In the genomic region with DNA sequence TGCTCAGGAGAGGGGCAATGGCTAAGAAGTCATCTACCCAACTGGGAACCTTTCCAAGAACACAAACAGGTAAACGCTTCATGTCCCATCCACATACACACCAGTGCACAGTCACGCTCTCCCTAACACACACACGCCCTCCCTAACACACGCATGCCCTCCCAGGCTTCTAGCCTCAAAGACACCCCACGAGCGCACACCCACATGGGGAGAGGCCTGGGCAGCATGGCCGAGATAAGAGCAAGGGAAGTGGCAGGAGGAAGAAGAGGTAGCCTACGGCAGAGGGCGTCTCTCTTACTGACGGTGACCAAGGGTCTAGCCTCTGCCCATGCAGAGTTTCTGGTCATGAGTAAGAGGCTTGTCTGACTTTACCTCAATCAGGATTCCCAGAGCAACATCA, we compare ENCODE assay signal across 1 cellular context.
A peak's percentile ranks its signal among the peaks of the same experiment; 100 is the strongest.
TF ChIP-seq lines count a peak whose summit lies in the region.

No MANE protein-coding gene starts in this region.

TF ChIP-seq in K562, 482 proteins besides CTCF, POLR2A, EP300 and RAD21:
- TF ChIP-seq ARID2 (IDR thresholded peaks at IDR 0.05) (no peak), SNRNP70 (optimal IDR thresholded peaks at IDR 0.05; ENCODE audit: low read depth, low read length) (no peak), POLR2G (IDR thresholded peaks at IDR 0.05; ENCODE audit: low read depth, low read length) (0 out of 2 replicates have a peak, but pooled peaks have one; percentile 19), KDM5B (IDR thresholded peaks at IDR 0.05; ENCODE audit: insufficient replicate concordance, low read depth, low read length) (peak; percentile 37), ZNF644 (tag; IDR thresholded peaks at IDR 0.05; ENCODE audit: low read depth) (no peak), HOXB6 (CRISPR knock-in tag; IDR thresholded peaks at IDR 0.05; ENCODE audit: borderline replicate concordance) (no peak), ZNF184 (CRISPR knock-in tag; IDR thresholded peaks at IDR 0.05) (no peak), TBP (optimal IDR thresholded peaks at IDR 0.05; ENCODE audit: low read depth, low read length) (no peak)
